22 cellular contexts compared by ENCODE assay signal in genomic region chr2:152200101-152200500, GRCh38. TPM values are rescaled to one million over a fixed set of nuclear protein-coding genes. Genes with fewer than 3 reads are reported as not detected.
DNase-seq lines count a peak whose midpoint lies in the region; TF ChIP-seq lines count a peak whose summit lies in the region.
"Had no signal": no experiment of that assay in that cellular context is flagged by ENCODE, and none has a peak within 500 bp of the region (broad histone marks: within the 10 kb centered on the region; RNA-seq: fewer than 3 reads in every experiment).

No MANE protein-coding gene starts in this region.

- H2AFZ ChIP-seq in SK-N-SH (ENCODE audit: low read depth) = peak overlapping the region; percentile 80
- no peak overlapping the region for H2AFZ ChIP-seq in OCI-LY7 (ENCODE audit: low read length)
- H2AFZ ChIP-seq: parathyroid adenoma had no signal

- no peaks in the 10 kb centered on the region for H4K20me1 ChIP-seq in SK-N-SH (ENCODE audit: insufficient read depth)
- no peaks in the 10 kb centered on the region for H4K20me1 ChIP-seq in OCI-LY7 (ENCODE audit: insufficient read depth, low read length)

- no peak for TF ChIP-seq RAD21 in SK-N-SH (IDR thresholded peaks at IDR 0.05; ENCODE audit: low read length)

- H3K9ac ChIP-seq in SK-N-SH = peak overlapping the region; percentile 24; the same call in 1 of the 2 replicates
- H3K9ac ChIP-seq: parathyroid adenoma had no signal

- POLR2A ChIA-PET in SK-N-SH (lab: Yijun Ruan, JAX) (no interaction called here), OCI-LY7 (lab: Charles Lee) (interaction anchor here (0.6 to 1.3 kb wide), 2 partner anchors 11 to 139 kb away, joined by 3 to 4 read pairs; no protein-coding TSS in a partner anchor)

- H3K36me3 ChIP-seq in SK-N-SH (replicated peaks in 1 of 2; ENCODE audit: control insufficient read depth in 1 of 2, insufficient read depth in 2 of 2, low read length in 1 of 2) (no peaks in the 10 kb centered on the region), OCI-LY7 (ENCODE audit: insufficient read depth, low read length) (no peaks in the 10 kb centered on the region)

- H3K4me1 Mint-ChIP-seq in HFFc6 (ENCODE audit: low read depth) = peaks cover 49% of the 10 kb centered on the region
- H3K4me1 Mint-ChIP-seq: CD4-positive, CD25-positive, alpha-beta regulatory T cell; nephron had no signal

- peak overlapping the region; percentile 73 for H3K4me2 ChIP-seq in SK-N-SH
- H3K4me2 ChIP-seq in OCI-LY7 (ENCODE audit: low read length) = no peak overlapping the region
- H3K4me2 ChIP-seq: GM23338 had no signal

- no peaks in the 10 kb centered on the region for H3K27me3 ChIP-seq in SK-N-SH (ENCODE audit: insufficient read depth)
- H3K27me3 ChIP-seq: dorsolateral prefrontal cortex had no signal

- H3K27ac ChIP-seq in SK-N-SH (ENCODE audit: low read depth in 2 of 2, low read length in 1 of 2) (peak overlapping the region in 1 of 2 experiments; percentile 89; a peak in 3 of 4 replicates), OCI-LY7 (ENCODE audit: low read depth, low read length, poor library complexity, severe bottlenecking) (no peak overlapping the region)
- H3K27ac ChIP-seq: dorsolateral prefrontal cortex, parathyroid adenoma had no signal

- 34% methylated on average over 4 of the region's 4 CpGs for WGBS in SK-N-SH (ENCODE audit: low lambda C conversion rate)

- H3K4me3 ChIP-seq in SK-N-SH (ENCODE audit: low read depth in 2 of 2, low read length in 1 of 2) (peak overlapping the region in 1 of 2 experiments; percentile 21; a peak in 1 of 4 replicates), fibroblast of mammary gland (ENCODE audit: control insufficient read depth, low read depth, low read length) (peak overlapping the region; percentile 7), OCI-LY7 (ENCODE audit: low read depth, low read length, poor library complexity, severe bottlenecking) (no peak overlapping the region)
- H3K4me3 ChIP-seq: GM23338, lung had no signal

- H3K27ac Mint-ChIP-seq in HFFc6 = peak overlapping the region; percentile 98
- H3K27ac Mint-ChIP-seq: activated CD8-positive, alpha-beta T cell treated with anti-CD3 and anti-CD28 coated beads for 36 hours; activated naive CD4-positive, alpha-beta T cell treated with anti-CD3 and anti-CD28 coated beads, Interleukin-2, amount 50 U/mL, for 72 hours; activated T-helper 2 cell treated with anti-CD3 and anti-CD28 coated beads, Interferon-gamma antibody, Interleukin-2, Interleukin-4, amounts not matched to agents 10 μg/mL and 5 μg/mL and 100 μg/mL, durations not matched to agents 14 hours and 24 hours and 36 hours; GM23338; nephron had no signal

- H3F3A ChIP-seq in SK-N-SH (replicated peaks; ENCODE audit: insufficient read depth) = peaks cover 30% of the 10 kb centered on the region

- no peaks in the 10 kb centered on the region for H3K79me2 ChIP-seq in SK-N-SH (ENCODE audit: insufficient read depth)
- H3K79me2 ChIP-seq in OCI-LY7 (ENCODE audit: insufficient read depth, low read depth, low read length) = no peaks in the 10 kb centered on the region
- H3K79me2 ChIP-seq: parathyroid adenoma had no signal

- H3K4me3 Mint-ChIP-seq in HFFc6 = peak overlapping the region; percentile 87
- H3K4me3 Mint-ChIP-seq: activated CD8-positive, alpha-beta T cell treated with anti-CD3 and anti-CD28 coated beads for 36 hours; CD4-positive, CD25-positive, alpha-beta regulatory T cell; GM23338; nephron had no signal

- intact Hi-C loops in OCI-LY7 (cut with micrococcal nuclease; ENCODE audit: unreplicated experiment) = no loop called here

- H3K4me1 ChIP-seq in SK-N-SH (ENCODE audit: control insufficient read depth in 1 of 2, insufficient read depth in 2 of 2, low read depth in 1 of 2, low read length in 1 of 2) (peaks cover 8 to 10% of the 10 kb centered on the region in 2 experiments; a peak in 3 of 4 replicates), OCI-LY7 (ENCODE audit: insufficient read depth, low read length, poor library complexity, severe bottlenecking) (no peaks in the 10 kb centered on the region)
- H3K4me1 ChIP-seq: parathyroid adenoma had no signal

- CTCF ChIA-PET in SK-N-SH (lab: Yijun Ruan, JAX) (interaction anchor here (0.9 to 1.8 kb wide), 3 partner anchors 11 to 516 kb away, joined by 3 to 6 read pairs (median 4); no protein-coding TSS in a partner anchor), OCI-LY7 (lab: Charles Lee; ENCODE audit: unreplicated experiment) (no interaction called here)

- no TSS peak for BruUV-seq in OCI-LY7 (replicated peaks; lab: Mats Ljungman, UMichigan)

- TF ChIP-seq EP300 in SK-N-SH (IDR thresholded peaks at IDR 0.05; ENCODE audit: borderline replicate concordance in 1 of 2, low read depth in 1 of 2, low read length in 1 of 2) = no peak

- H3K9me2 ChIP-seq in SK-N-SH (no peaks in the 10 kb centered on the region), OCI-LY7 (ENCODE audit: insufficient read depth, low read length) (no peaks in the 10 kb centered on the region; the same call in 1 of the 2 replicates)

- no peaks in the 10 kb centered on the region for H3K9me3 ChIP-seq in SK-N-SH
- H3K9me3 ChIP-seq in OCI-LY7 (ENCODE audit: low read length) = no peaks in the 10 kb centered on the region

- H3K9me3 Mint-ChIP-seq in HFFc6 = peaks cover 23% of the 10 kb centered on the region; the same call in 1 of the 2 replicates
- H3K9me3 Mint-ChIP-seq: activated naive CD4-positive, alpha-beta T cell treated with anti-CD3 and anti-CD28 coated beads, Interleukin-2, amount 50 U/mL, for 72 hours; activated T-helper 2 cell treated with anti-CD3 and anti-CD28 coated beads, Interferon-gamma antibody, Interleukin-2, Interleukin-4, amounts not matched to agents 10 μg/mL and 5 μg/mL and 100 μg/mL, durations not matched to agents 14 hours and 24 hours and 36 hours had no signal

- peaks cover 32% of the 10 kb centered on the region for H3K36me3 Mint-ChIP-seq in HFFc6 (ENCODE audit: low read depth)
- H3K36me3 Mint-ChIP-seq: CD4-positive, CD25-positive, alpha-beta regulatory T cell had no signal

- TF ChIP-seq CTCF in HFFc6 (IDR thresholded peaks at IDR 0.05) (no peak), SK-N-SH (IDR thresholded peaks at IDR 0.05) (no peak), fibroblast of mammary gland (conservative IDR thresholded peaks at IDR 0.05; ENCODE audit: control insufficient read depth, insufficient read depth, low read depth, low read length) (no peak), OCI-LY7 (conservative IDR thresholded peaks at IDR 0.05; ENCODE audit: low read length) (no peak)

- DNase-seq in HFFc6 (no peak), SK-N-SH (no peak), fibroblast of mammary gland (ENCODE audit: low read depth) (no peak), OCI-LY7 (ENCODE audit: low spot score) (no peak), HuH-7.5 (ENCODE audit: low spot score) (no peak), dermis blood vessel endothelial cell (no peak)
- no peak for DNase-seq in activated naive CD4-positive, alpha-beta T cell treated with anti-CD3 and anti-CD28 coated beads, Interleukin-2, amount 50 U/mL, for 16 hours
- DNase-seq: activated CD4-positive, CD25-positive, alpha-beta regulatory T cell treated with anti-CD3 and anti-CD28 coated beads, Interleukin-2, amount 50 U/mL, for 72 hours; CD4-positive, CD25-positive, alpha-beta regulatory T cell; central memory CD4-positive, alpha-beta T cell; glutamatergic neuron; NCI-H1092 treated with DMSO at 0.1 percent for 48 hours; NCI-H1930; T-helper 2 cell had no signal

- peaks cover 1% of the 10 kb centered on the region; the same call in 1 of the 2 replicates for H3K27me3 Mint-ChIP-seq in HFFc6 (ENCODE audit: insufficient read depth)

TF ChIP-seq in SK-N-SH, 30 proteins besides CTCF, POLR2A, EP300 and RAD21 (continues in another document):
- TF ChIP-seq FOSL2 (IDR thresholded peaks at IDR 0.05; ENCODE audit: borderline replicate concordance, low read depth) (no peak), PBX3 (IDR thresholded peaks at IDR 0.05) (no peak), NRF1 (IDR thresholded peaks at IDR 0.05; ENCODE audit: low read depth, low read length) (no peak), REST (IDR thresholded peaks at IDR 0.05; ENCODE audit: low read depth, low read length) (no peak)

RNA-seq across cellular contexts. Expression of gene STAM2, which starts 24.5 kb away (rescaled TPM):
- 10 to 100 TPM; 33.4 to 40.3 (median 38.5) TPM for total RNA-seq in HFFc6 (2021; fragmentation: NEBNext Ultra II Directional; extraction: Animal tissue kit (Norgen Biotek cat#: 25700))
- 6.9 and 10.1 TPM in 2 replicates for polyA plus RNA-seq in SK-N-SH (2012; rRNA removed)
- polyA plus RNA-seq in SK-N-SH (2012; cell fraction: cytosol; rRNA removed) = 8.4 and 9.2 TPM in 2 replicates
- 7.6 and 20.4 TPM in 2 replicates for polyA plus RNA-seq in SK-N-SH (2012; cell fraction: nucleus; rRNA removed)
- total RNA-seq in OCI-LY7 (2014; rRNA removed; shearing (Covaris generic)) = 17.7 and 19.6 TPM in 2 replicates
- total RNA-seq in OCI-LY7 (2022) = 22.1 and 23.4 TPM in 2 replicates
- 28.9 and 30.6 TPM in 2 replicates for total RNA-seq in dermis blood vessel endothelial cell
